ENCODE assay signal across 15 cellular contexts in the genomic region with DNA sequence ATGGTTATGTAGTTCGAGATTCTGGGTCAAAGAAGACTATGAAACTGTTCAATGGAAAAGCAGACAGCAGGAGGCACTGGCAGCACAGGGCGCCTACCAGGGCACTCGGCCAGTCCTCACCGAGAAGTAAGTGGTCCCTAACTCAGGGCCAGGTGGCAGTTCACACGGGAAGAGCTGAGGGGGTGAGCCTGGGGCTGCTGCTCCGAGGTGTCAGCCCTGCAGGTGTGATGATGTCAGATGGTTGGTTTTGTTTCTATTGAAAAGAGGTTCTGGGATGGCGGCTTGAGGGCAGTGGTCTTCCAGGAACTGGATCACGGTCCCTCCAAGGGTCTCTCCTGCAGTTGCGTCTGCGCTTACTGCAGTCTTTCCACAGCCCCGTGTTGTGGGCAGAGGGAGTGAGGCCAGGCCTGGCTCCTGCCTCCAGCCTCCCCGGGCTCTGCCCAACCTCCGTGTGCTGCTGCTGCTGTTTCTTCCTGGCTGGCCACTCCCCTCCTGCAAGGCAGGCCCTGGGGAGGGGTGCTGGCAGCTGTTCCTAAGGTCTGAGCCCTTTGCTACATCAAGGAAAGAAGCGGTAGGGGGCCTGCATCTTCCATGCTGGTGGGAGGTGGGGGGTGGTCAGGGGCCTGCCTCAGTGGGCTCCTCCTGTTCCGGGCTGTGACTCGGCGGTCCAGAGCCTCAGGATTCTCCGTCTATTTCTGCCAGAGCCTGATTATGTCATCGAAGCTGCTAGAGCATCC. TPM values are rescaled to one million over a fixed set of nuclear protein-coding genes. Genes with fewer than 3 reads are reported as not detected.
DNase-seq lines count a peak whose midpoint lies in the region; ATAC-seq and TF ChIP-seq lines count a peak whose summit lies in the region.
"Had no signal": no experiment of that assay in that cellular context is flagged by ENCODE, and none has a peak within 500 bp of the region (broad histone marks: within the 10 kb centered on the region; RNA-seq: fewer than 3 reads in every experiment).

No MANE protein-coding gene starts in this region.

- H3K27ac ChIP-seq in neuronal stem cell (replicated peaks; ENCODE audit: low read length), result no peak overlapping the region
- H3K27ac ChIP-seq in coronary artery, result no peak overlapping the region
- H3K27ac ChIP-seq: Peyer's patch, stomach had no signal

- H3K27ac Mint-ChIP-seq in activated CD4-positive, alpha-beta memory T cell treated with anti-CD3 and anti-CD28 coated beads for 36 hours, result no peak overlapping the region
- no peak overlapping the region for H3K27ac Mint-ChIP-seq in activated CD4-positive, alpha-beta memory T cell treated with anti-CD3 and anti-CD28 coated beads, Interleukin-2, amount 10 ng/mL, durations not matched to agents 7 days and 5 days
- H3K27ac Mint-ChIP-seq in IgD-negative memory B cell, result peak overlapping the region in 2 of 3 donors; percentile 32 to 53
- peak overlapping the region; percentile 48 for H3K27ac Mint-ChIP-seq in activated T-helper 17 cell treated with anti-CD3 and anti-CD28 coated beads, Interleukin-2, amount 50 U/mL, for 72 hours
- H3K27ac Mint-ChIP-seq: nephron had no signal

- peaks cover 11% of the 10 kb centered on the region for H3K4me1 Mint-ChIP-seq in activated CD4-positive, alpha-beta memory T cell treated with anti-CD3 and anti-CD28 coated beads for 36 hours (ENCODE audit: low read depth)
- H3K4me1 Mint-ChIP-seq in activated CD4-positive, alpha-beta memory T cell treated with anti-CD3 and anti-CD28 coated beads, Interleukin-2, amount 10 ng/mL, durations not matched to agents 7 days and 5 days, result peaks cover 33% of the 10 kb centered on the region
- peaks cover 0 to 8% (median 8%) of the 10 kb centered on the region in 3 donors for H3K4me1 Mint-ChIP-seq in IgD-negative memory B cell
- H3K4me1 Mint-ChIP-seq in activated T-helper 17 cell treated with anti-CD3 and anti-CD28 coated beads, Interleukin-2, amount 50 U/mL, for 72 hours, result peaks cover 9% of the 10 kb centered on the region

- no peak overlapping the region for H3K4me3 ChIP-seq in neuronal stem cell (ENCODE audit: low read length in 2 of 2)
- H3K4me3 ChIP-seq in coronary artery, result no peak overlapping the region
- H3K4me3 ChIP-seq: lung, Peyer's patch, stomach had no signal

- peak overlapping the region; percentile 23 for H3K4me3 Mint-ChIP-seq in activated CD4-positive, alpha-beta memory T cell treated with anti-CD3 and anti-CD28 coated beads for 36 hours
- no peak overlapping the region for H3K4me3 Mint-ChIP-seq in activated CD4-positive, alpha-beta memory T cell treated with anti-CD3 and anti-CD28 coated beads, Interleukin-2, amount 10 ng/mL, durations not matched to agents 7 days and 5 days
- no peak overlapping the region for H3K4me3 Mint-ChIP-seq in IgD-negative memory B cell
- H3K4me3 Mint-ChIP-seq in activated T-helper 17 cell treated with anti-CD3 and anti-CD28 coated beads, Interleukin-2, amount 50 U/mL, for 72 hours, result no peak overlapping the region
- H3K4me3 Mint-ChIP-seq: nephron had no signal

- H3K18ac ChIP-seq in neuronal stem cell (ENCODE audit: low read length), result no peak overlapping the region

- CTCF ChIA-PET in activated CD4-positive, alpha-beta memory T cell treated with anti-CD3 and anti-CD28 coated beads for 36 hours (lab: Charles Lee), result interaction anchor here (1.0 to 1.4 kb wide), 2 partner anchors 86 to 88 kb away, joined by 4 to 5 read pairs; no protein-coding TSS in a partner anchor
- CTCF ChIA-PET in activated CD4-positive, alpha-beta memory T cell treated with anti-CD3 and anti-CD28 coated beads, Interleukin-2, amount 10 ng/mL, durations not matched to agents 7 days and 5 days (lab: Charles Lee), result interaction anchor here (0.8 to 1.0 kb wide), 2 partner anchors 13 to 87 kb away, joined by 3 to 5 read pairs; no protein-coding TSS in a partner anchor

- no peak for TF ChIP-seq CTCF in GM10266 (IDR thresholded peaks at IDR 0.05; ENCODE audit: control insufficient read depth, insufficient read depth, low read depth, missing control alignments)
- TF ChIP-seq CTCF in coronary artery (IDR thresholded peaks at IDR 0.05), result no peak

- no peak overlapping the region for H3K4ac ChIP-seq in neuronal stem cell (ENCODE audit: low read length)

- peaks cover 0 to 6% of the 10 kb centered on the region in 2 donors for H3K4me1 ChIP-seq in neuronal stem cell (ENCODE audit: control insufficient read depth in 2 of 2, insufficient read depth in 1 of 2, low read depth in 1 of 2, low read length in 2 of 2)
- H3K4me1 ChIP-seq: Peyer's patch had no signal

- no peak overlapping the region for H4K8ac ChIP-seq in neuronal stem cell (ENCODE audit: low read depth, low read length)

- POLR2A ChIA-PET in activated CD4-positive, alpha-beta memory T cell treated with anti-CD3 and anti-CD28 coated beads for 36 hours (lab: Charles Lee), result interaction anchor here (1.2 kb wide), 1 partner anchor 26 kb away, joined by 3 read pairs; no protein-coding TSS in a partner anchor
- POLR2A ChIA-PET in activated CD4-positive, alpha-beta memory T cell treated with anti-CD3 and anti-CD28 coated beads, Interleukin-2, amount 10 ng/mL, durations not matched to agents 7 days and 5 days (lab: Charles Lee), result interaction anchor here (0.8 to 1.7 kb wide), 9 partner anchors 10 to 261 kb away, joined by 3 to 6 read pairs (median 4); a partner anchor contains a TSS

- H3K14ac ChIP-seq in neuronal stem cell (ENCODE audit: low read length), result peak overlapping the region; percentile 47

- H4K91ac ChIP-seq in neuronal stem cell (ENCODE audit: low read depth, low read length, poor library complexity), result no peak overlapping the region

- H3K27me3 ChIP-seq in neuronal stem cell (ENCODE audit: control insufficient read depth in 3 of 3, insufficient read depth in 3 of 3, low read depth in 1 of 3, low read length in 3 of 3), result no peaks in the 10 kb centered on the region
- H3K27me3 ChIP-seq: Peyer's patch, stomach had no signal

- H3K36me3 ChIP-seq in neuronal stem cell (replicated peaks in 1 of 2; ENCODE audit: control insufficient read depth in 2 of 2, insufficient read depth in 2 of 2, low read length in 2 of 2), result peaks cover 4 to 11% of the 10 kb centered on the region in 2 donors

- no peaks in the 10 kb centered on the region for H3K9me3 Mint-ChIP-seq in activated CD4-positive, alpha-beta memory T cell treated with anti-CD3 and anti-CD28 coated beads for 36 hours
- no peaks in the 10 kb centered on the region for H3K9me3 Mint-ChIP-seq in activated CD4-positive, alpha-beta memory T cell treated with anti-CD3 and anti-CD28 coated beads, Interleukin-2, amount 10 ng/mL, durations not matched to agents 7 days and 5 days
- H3K9me3 Mint-ChIP-seq in IgD-negative memory B cell, result no peaks in the 10 kb centered on the region
- no peaks in the 10 kb centered on the region for H3K9me3 Mint-ChIP-seq in activated T-helper 17 cell treated with anti-CD3 and anti-CD28 coated beads, Interleukin-2, amount 50 U/mL, for 72 hours
- H3K9me3 Mint-ChIP-seq: nephron had no signal

- WGBS in neuronal stem cell (ENCODE audit: extremely low coverage in 2 of 2, insufficient read length in 2 of 2, insufficient replicate concordance in 1 of 2), 2 donors, result no CpG with 5 or more reads among the region's 19 CpGs

- H2AK5ac ChIP-seq in neuronal stem cell (ENCODE audit: low read depth, low read length), result no peak overlapping the region

- no peaks in the 10 kb centered on the region for H3K27me3 Mint-ChIP-seq in activated CD4-positive, alpha-beta memory T cell treated with anti-CD3 and anti-CD28 coated beads for 36 hours
- no peaks in the 10 kb centered on the region for H3K27me3 Mint-ChIP-seq in activated CD4-positive, alpha-beta memory T cell treated with anti-CD3 and anti-CD28 coated beads, Interleukin-2, amount 10 ng/mL, durations not matched to agents 7 days and 5 days
- no peaks in the 10 kb centered on the region for H3K27me3 Mint-ChIP-seq in IgD-negative memory B cell
- H3K27me3 Mint-ChIP-seq in activated T-helper 17 cell treated with anti-CD3 and anti-CD28 coated beads, Interleukin-2, amount 50 U/mL, for 72 hours, result no peaks in the 10 kb centered on the region

- H3K36me3 Mint-ChIP-seq in activated CD4-positive, alpha-beta memory T cell treated with anti-CD3 and anti-CD28 coated beads for 36 hours, result peaks cover 47% of the 10 kb centered on the region
- H3K36me3 Mint-ChIP-seq in activated CD4-positive, alpha-beta memory T cell treated with anti-CD3 and anti-CD28 coated beads, Interleukin-2, amount 10 ng/mL, durations not matched to agents 7 days and 5 days (ENCODE audit: low read depth), result peaks cover 75% of the 10 kb centered on the region
- H3K36me3 Mint-ChIP-seq in IgD-negative memory B cell, result peaks cover 2% of the 10 kb centered on the region
- H3K36me3 Mint-ChIP-seq in activated T-helper 17 cell treated with anti-CD3 and anti-CD28 coated beads, Interleukin-2, amount 50 U/mL, for 72 hours (ENCODE audit: low read depth), result peaks cover 2% of the 10 kb centered on the region

- H3K4me2 ChIP-seq in neuronal stem cell (ENCODE audit: insufficient read depth, low read length, poor library complexity, severe bottlenecking), result no peak overlapping the region

- no peak overlapping the region for H2BK12ac ChIP-seq in neuronal stem cell (ENCODE audit: low read length)

- peaks cover 10% of the 10 kb centered on the region for H3K79me1 ChIP-seq in neuronal stem cell (ENCODE audit: low read depth, low read length)

- H3K9ac ChIP-seq in neuronal stem cell (ENCODE audit: low read depth, low read length, poor library complexity), result no peak overlapping the region

- H2BK5ac ChIP-seq in neuronal stem cell (ENCODE audit: low read length), result no peak overlapping the region

- no peak overlapping the region for H2BK120ac ChIP-seq in neuronal stem cell (ENCODE audit: low read depth, low read length)

- H2BK15ac ChIP-seq in neuronal stem cell (ENCODE audit: low read length), result no peak overlapping the region

- no peak for ATAC-seq in activated T-helper 17 cell treated with anti-CD3 and anti-CD28 coated beads, Interleukin-2, amount 50 U/mL, for 72 hours (replicated peaks)

- no peak overlapping the region for H2AFZ ChIP-seq in neuronal stem cell (ENCODE audit: low read length)

- intact Hi-C loops in activated CD4-positive, alpha-beta memory T cell treated with anti-CD3 and anti-CD28 coated beads for 36 hours (cut with micrococcal nuclease), result no loop called here

- no peak for DNase-seq in activated CD4-positive, alpha-beta memory T cell treated with anti-CD3 and anti-CD28 coated beads for 36 hours
- no peak for DNase-seq in activated CD4-positive, alpha-beta memory T cell treated with anti-CD3 and anti-CD28 coated beads, Interleukin-2, amount 10 ng/mL, durations not matched to agents 7 days and 5 days
- DNase-seq in neuronal stem cell (ENCODE audit: low spot score) (no peak), GM10266 (ENCODE audit: extremely low spot score) (no peak), NCI-H1694 treated with DMSO at 0.1 percent for 48 hours (lab: John Stamatoyannopoulos, UW) (no peak), coronary artery (ENCODE audit: low spot score) (no peak)
- DNase-seq: cerebellar nuclear complex, foreskin melanocyte, NCI-H446, Peyer's patch, stomach had no signal

- H3K9me3 ChIP-seq in neuronal stem cell (replicated peaks in 1 of 2; ENCODE audit: control insufficient read depth in 2 of 2, insufficient read depth in 1 of 2, low read depth in 1 of 2, low read length in 2 of 2), result no peaks in the 10 kb centered on the region
- H3K9me3 ChIP-seq: Peyer's patch, stomach had no signal

- H3K23ac ChIP-seq in neuronal stem cell (ENCODE audit: low read depth, low read length, poor library complexity), result peak overlapping the region; percentile 43

RNA-seq across cellular contexts. Expression of a gene that starts 22.6 kb away (rescaled TPM):
- 100 to 1,000 TPM; 421 to 440 TPM for total RNA-seq in activated CD4-positive, alpha-beta memory T cell treated with anti-CD3 and anti-CD28 coated beads for 36 hours
- total RNA-seq in activated CD4-positive, alpha-beta memory T cell treated with anti-CD3 and anti-CD28 coated beads, Interleukin-2, amount 10 ng/mL, durations not matched to agents 7 days and 5 days, result 100 to 1,000 TPM; 787 to 849 TPM
- 26.2 TPM for polyA plus RNA-seq in IgD-negative memory B cell
- total RNA-seq in activated T-helper 17 cell treated with anti-CD3 and anti-CD28 coated beads, Interleukin-2, amount 50 U/mL, for 72 hours, result 1,000 to 10,000 TPM; 1,022 to 1,405 TPM
- 17.4 TPM for polyA plus RNA-seq in neuronal stem cell (2013, experiment 1 of 2)
- 18.4 TPM for polyA plus RNA-seq in neuronal stem cell (2013, experiment 2 of 2)

Comparison
In these comparisons a context has a peak if more than half of its experiments do, and no peak if none do; other contexts are left out.
1. H3K27ac Mint-ChIP-seq: peak in IgD-negative memory B cell (2 of 3) and activated T-helper 17 cell treated with anti-CD3 and anti-CD28 coated beads, Interleukin-2, amount 50 U/mL, for 72 hours (single experiment); none in activated CD4-positive, alpha-beta memory T cell treated with anti-CD3 and anti-CD28 coated beads for 36 hours (single experiment) and activated CD4-positive, alpha-beta memory T cell treated with anti-CD3 and anti-CD28 coated beads, Interleukin-2, amount 10 ng/mL, durations not matched to agents 7 days and 5 days (single experiment).